11 cellular contexts compared by ENCODE assay signal in genomic region chr11:57776101-57776511, GRCh38. TPM values are rescaled to one million over a fixed set of nuclear protein-coding genes. Genes with fewer than 3 reads are reported as not detected.
DNase-seq lines count a peak whose midpoint lies in the region; ATAC-seq, FAIRE-seq and TF ChIP-seq lines count a peak whose summit lies in the region.
"Had no signal": no experiment of that assay in that cellular context is flagged by ENCODE, and none has a peak within 500 bp of the region (broad histone marks: within the 10 kb centered on the region; RNA-seq: fewer than 3 reads in every experiment).

No MANE protein-coding gene starts in this region.

- H3K36me3 ChIP-seq in colonic mucosa: no peaks in the 10 kb centered on the region
- no peaks in the 10 kb centered on the region for H3K36me3 ChIP-seq in mesenchymal stem cell (ENCODE audit: control insufficient read depth in 1 of 2, insufficient read depth in 2 of 2, low read depth in 1 of 2, low read length in 2 of 2)
- H3K36me3 ChIP-seq in tibial artery: no peaks in the 10 kb centered on the region

- no peak overlapping the region for H4K91ac ChIP-seq in mesenchymal stem cell (ENCODE audit: low read length)

- H2AK5ac ChIP-seq in mesenchymal stem cell (ENCODE audit: low read length, severe bottlenecking): no peak overlapping the region

- ATAC-seq in HG03196 (IDR thresholded peaks at IDR 0.05; ENCODE audit: unreplicated experiment): no peak

- FAIRE-seq in D721Med (lab: Jason Lieb, UNC): no peak

- no peak for TF ChIP-seq CTCF in colonic mucosa (IDR thresholded peaks at IDR 0.05)
- no peak for TF ChIP-seq CTCF in tibial artery (IDR thresholded peaks at IDR 0.05)
- no peak for TF ChIP-seq CTCF in D721Med (IDR thresholded peaks at IDR 0.05; ENCODE audit: insufficient read depth, missing control alignments)

- no peak overlapping the region for H2BK5ac ChIP-seq in mesenchymal stem cell (ENCODE audit: low read depth, low read length, poor library complexity, severe bottlenecking)

- no peak overlapping the region for H2BK120ac ChIP-seq in mesenchymal stem cell (ENCODE audit: low read depth, low read length)

- H3K27ac ChIP-seq in colonic mucosa (peak overlapping the region; percentile 86), mesenchymal stem cell (ENCODE audit: low read length, poor library complexity, severe bottlenecking) (peak overlapping the region; percentile 28), tibial artery (peak overlapping the region; percentile 73 to 87)

- H3K9ac ChIP-seq in colonic mucosa (ENCODE audit: low read depth in 2 of 2, low read length in 2 of 2): peak overlapping the region in 1 of 2 donors; percentile 69
- H3K9ac ChIP-seq in mesenchymal stem cell (ENCODE audit: low read length): peak overlapping the region; percentile 15

- no peak overlapping the region for H2AFZ ChIP-seq in mesenchymal stem cell (ENCODE audit: low read depth, low read length)

- intact Hi-C loops in colonic mucosa (cut with DNase I) (no loop called here), tibial artery (cut with DNase I; ENCODE audit: low total_unique reads) (no loop called here)

- no peak overlapping the region for H4K8ac ChIP-seq in mesenchymal stem cell (ENCODE audit: low read length)

- no peaks in the 10 kb centered on the region for H3K9me3 ChIP-seq in colonic mucosa
- H3K9me3 ChIP-seq in mesenchymal stem cell (ENCODE audit: control insufficient read depth, low read length): no peaks in the 10 kb centered on the region
- H3K9me3 ChIP-seq in tibial artery: no peaks in the 10 kb centered on the region
- H3K9me3 ChIP-seq: HAP-1 had no signal

- H3K4me3 ChIP-seq in colonic mucosa: no peak overlapping the region
- peak overlapping the region in 1 of 2 experiments; percentile 27 for H3K4me3 ChIP-seq in mesenchymal stem cell (ENCODE audit: insufficient read depth in 1 of 2, low read depth in 1 of 2, low read length in 2 of 2)
- peak overlapping the region in 1 of 2 donors; percentile 13 for H3K4me3 ChIP-seq in tibial artery
- H3K4me3 ChIP-seq: HAP-1 had no signal

- no peak overlapping the region for H3K14ac ChIP-seq in mesenchymal stem cell (ENCODE audit: low read length in 2 of 2)

- H3K4ac ChIP-seq in mesenchymal stem cell (ENCODE audit: low read depth in 1 of 2, low read length in 2 of 2): no peak overlapping the region

- peaks cover 28% of the 10 kb centered on the region for H3K4me1 ChIP-seq in colonic mucosa
- peaks cover 10% of the 10 kb centered on the region for H3K4me1 ChIP-seq in mesenchymal stem cell (ENCODE audit: control insufficient read depth, insufficient read depth, low read depth, low read length)
- peaks cover 7 to 94% (median 77%) of the 10 kb centered on the region in 4 donors for H3K4me1 ChIP-seq in tibial artery

- peak overlapping the region in 1 of 2 experiments; percentile 22 for H2BK12ac ChIP-seq in mesenchymal stem cell (ENCODE audit: low read length in 2 of 2)

- H3K23ac ChIP-seq in mesenchymal stem cell (ENCODE audit: low read length in 2 of 2): no peak overlapping the region

- DNase-seq in M059J (ENCODE audit: low read depth): peak; percentile 58
- no peak for DNase-seq in colonic mucosa
- DNase-seq in mesenchymal stem cell: peak; percentile 55
- DNase-seq in tibial artery: no peak
- no peak for DNase-seq in stimulated activated CD4-positive, alpha-beta T cell treated with anti-CD3 and anti-CD28 coated beads, Interleukin-4, amount 100 ng/mL, for 24 hours
- no peak for DNase-seq in activated CD4-positive, alpha-beta T cell treated with anti-CD3 and anti-CD28 coated beads for 4 hours
- no peak for DNase-seq in D721Med (ENCODE audit: insufficient read length, low spot score)
- DNase-seq: activated naive CD8-positive, alpha-beta T cell treated with anti-CD3 and anti-CD28 coated beads, Interleukin-2, amount 10 ng/mL, durations not matched to agents 7 days and 5 days had no signal

- 33% methylated on average over 1 of the region's 2 CpGs for WGBS in mesenchymal stem cell

- no peak overlapping the region for H2BK15ac ChIP-seq in mesenchymal stem cell (ENCODE audit: low read depth, poor library complexity, severe bottlenecking)

- peak overlapping the region; percentile 19 to 29 for H3K18ac ChIP-seq in mesenchymal stem cell (ENCODE audit: low read depth in 1 of 2, low read length in 2 of 2)

- H3K27me3 ChIP-seq in colonic mucosa (no peaks in the 10 kb centered on the region), mesenchymal stem cell (ENCODE audit: control insufficient read depth in 1 of 2, insufficient read depth in 1 of 2, low read length in 2 of 2) (no peaks in the 10 kb centered on the region), tibial artery (no peaks in the 10 kb centered on the region)

- peak overlapping the region; percentile 2 for H3K4me2 ChIP-seq in mesenchymal stem cell (ENCODE audit: low read length, poor library complexity, severe bottlenecking)

- no peaks in the 10 kb centered on the region for H3K79me1 ChIP-seq in mesenchymal stem cell (replicated peaks; ENCODE audit: low read length, poor library complexity, severe bottlenecking)

RNA-seq across cellular contexts. Expression of gene CTNND1, which starts 14.5 kb away (rescaled TPM):
- 50.5 and 73.8 TPM in 2 replicates for total RNA-seq in M059J (2014; rRNA removed; shearing (Covaris generic))
- 100 to 1,000 TPM; 375 to 416 TPM for total RNA-seq in colonic mucosa
- polyA plus RNA-seq in mesenchymal stem cell (2013, experiment 1 of 2): 66.8 TPM
- polyA plus RNA-seq in mesenchymal stem cell (2013, experiment 2 of 2): 64.0 TPM

RNA-seq across cellular contexts. Expression of gene BTBD18, which starts 24.5 kb away (rescaled TPM):
- total RNA-seq in M059J (2014; rRNA removed; shearing (Covaris generic)): not detected in 2 replicates
- total RNA-seq in colonic mucosa: not detected
- polyA plus RNA-seq in mesenchymal stem cell (2013, experiment 1 of 2): not detected
- not detected for polyA plus RNA-seq in mesenchymal stem cell (2013, experiment 2 of 2)
- total RNA-seq: activated naive CD8-positive, alpha-beta T cell treated with anti-CD3 and anti-CD28 coated beads, Interleukin-2, amount 10 ng/mL, durations not matched to agents 7 days and 5 days; T-helper 1 cell treated with Interleukin-12 subunit alpha and Interleukin-12 subunit beta and Interleukin-4 antibody, amounts not matched to agents 30 ng/mL and 1 ng/mL, for 36 hours had no signal

RNA-seq across cellular contexts. Expression of gene SELENOH, which starts 34.8 kb away (rescaled TPM):
- 275 and 279 TPM in 2 replicates for total RNA-seq in M059J (2014; rRNA removed; shearing (Covaris generic))
- total RNA-seq in colonic mucosa: 100 to 1,000 TPM in 1 of 2 donors, 10 to 100 TPM in 1; 86.9 to 140 TPM
- 210 TPM for polyA plus RNA-seq in mesenchymal stem cell (2013, experiment 1 of 2)
- 217 TPM for polyA plus RNA-seq in mesenchymal stem cell (2013, experiment 2 of 2)

Comparison
In these comparisons a context has a peak if more than half of its experiments do, and no peak if none do; other contexts are left out.
1. DNase-seq: peak in M059J (single experiment) and mesenchymal stem cell (single experiment); none in colonic mucosa (single experiment), tibial artery (0 of 2), stimulated activated CD4-positive, alpha-beta T cell treated with anti-CD3 and anti-CD28 coated beads, Interleukin-4, amount 100 ng/mL, for 24 hours (single experiment), activated CD4-positive, alpha-beta T cell treated with anti-CD3 and anti-CD28 coated beads for 4 hours (0 of 2) and D721Med (single experiment).
2. H3K27ac ChIP-seq: peak in every context shown above with its lines; median percentile 86 in colonic mucosa; 80 in tibial artery; 28 in mesenchymal stem cell.